In the genomic region with DNA sequence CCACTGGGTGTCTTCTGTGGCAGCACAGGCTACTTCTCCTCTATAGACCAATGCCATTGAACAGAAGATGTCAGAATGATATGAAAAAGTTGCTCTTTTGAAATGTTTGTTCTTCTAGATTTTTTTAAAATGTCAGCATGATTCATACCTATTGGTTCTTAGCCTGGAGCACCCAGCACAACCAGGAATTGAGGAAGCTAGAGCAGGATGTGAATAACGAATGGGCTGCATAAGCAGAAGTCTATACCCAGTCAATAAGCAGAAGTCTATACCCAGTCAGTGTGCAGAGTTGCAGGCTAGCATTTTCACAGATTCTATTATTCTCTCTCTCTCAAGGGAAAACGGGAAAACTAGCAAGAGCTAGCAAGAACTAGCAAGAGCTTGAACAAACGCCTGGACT, we compare ENCODE assay signal across 16 cellular contexts.
A peak's percentile ranks its signal among the peaks of the same experiment; 100 is the strongest.
DNase-seq lines count a peak whose midpoint lies in the region.
"Had no signal": no experiment of that assay in that cellular context is flagged by ENCODE, and none has a peak within 500 bp of the region (broad histone marks: within the 10 kb centered on the region; RNA-seq: fewer than 3 reads in every experiment).

No MANE protein-coding gene starts in this region.

- H2BK5ac ChIP-seq in neuronal stem cell (ENCODE audit: low read length) = no peak overlapping the region

- no peak overlapping the region for H2BK120ac ChIP-seq in neuronal stem cell (ENCODE audit: low read depth, low read length)

- DNase-seq in HPDE6-E6E7 (ENCODE audit: extremely low spot score) = peak; percentile 7
- DNase-seq in NOMO-1 (lab: John Stamatoyannopoulos, UW; ENCODE audit: unreplicated experiment in 2 of 2) = peak; percentile 27 to 68
- no peak for DNase-seq in neuronal stem cell (ENCODE audit: low spot score)
- DNase-seq in NCI-H1694 (lab: John Stamatoyannopoulos, UW) = no peak
- no peak for DNase-seq in KG1 (lab: John Stamatoyannopoulos, UW)
- no peak for DNase-seq in NCI-H1436 (lab: John Stamatoyannopoulos, UW)
- DNase-seq: activated CD4-positive, alpha-beta T cell treated with anti-CD3 and anti-CD28 coated beads for 4 hours; activated CD8-positive, alpha-beta memory T cell treated with anti-CD3 and anti-CD28 coated beads, Interleukin-2, amount 50 U/mL, for 4 hours; NCI-H187 treated with DMSO at 0.1 percent for 48 hours; NCI-H446; retina; thyroid gland had no signal

- no peaks in the 10 kb centered on the region for H3K9me3 Mint-ChIP-seq in dendritic cell treated with granulocyte-macrophage colony-stimulating factor and Interleukin-4, amounts not matched to agents 40 ng/mL and 50 ng/mL, for 4 days

- H3K9me3 ChIP-seq in neuronal stem cell (replicated peaks in 1 of 2; ENCODE audit: control insufficient read depth in 2 of 2, insufficient read depth in 1 of 2, low read depth in 1 of 2, low read length in 2 of 2) = no peaks in the 10 kb centered on the region
- H3K9me3 ChIP-seq: ascending aorta, thyroid gland had no signal

- H3K4me2 ChIP-seq in neuronal stem cell (ENCODE audit: insufficient read depth, low read length, poor library complexity, severe bottlenecking) = no peak overlapping the region

- H3K27ac ChIP-seq in neuronal stem cell (replicated peaks; ENCODE audit: low read length) = no peak overlapping the region
- H3K27ac ChIP-seq: ascending aorta, thyroid gland had no signal

- WGBS in neuronal stem cell (ENCODE audit: extremely low coverage in 2 of 2, insufficient read length in 2 of 2, insufficient replicate concordance in 1 of 2), 2 donors = no CpG with 5 or more reads among the region's 3 CpGs

- intact Hi-C loops in dendritic cell treated with granulocyte-macrophage colony-stimulating factor and Interleukin-4, amounts not matched to agents 40 ng/mL and 50 ng/mL, for 4 days (cut with micrococcal nuclease) = loop anchor here (5.0 kb wide), 1 partner anchor 125 kb away; no protein-coding TSS in a partner anchor

- H2BK12ac ChIP-seq in neuronal stem cell (ENCODE audit: low read length) = no peak overlapping the region

- H3K4ac ChIP-seq in neuronal stem cell (ENCODE audit: low read length) = no peak overlapping the region

- H3K4me1 Mint-ChIP-seq in dendritic cell treated with granulocyte-macrophage colony-stimulating factor and Interleukin-4, amounts not matched to agents 40 ng/mL and 50 ng/mL, for 4 days (ENCODE audit: low read depth) = peaks cover 10% of the 10 kb centered on the region
- H3K4me1 Mint-ChIP-seq: neural crest cell; stimulated activated effector memory CD8-positive, alpha-beta T cell treated with anti-CD3 and anti-CD28 coated beads, Interleukin-12 subunit alpha, Interleukin-12 subunit beta, amount 100 ng/mL, for 72 hours had no signal

- H3K9ac ChIP-seq in neuronal stem cell (ENCODE audit: low read depth, low read length, poor library complexity) = no peak overlapping the region

- H2AK5ac ChIP-seq in neuronal stem cell (ENCODE audit: low read depth, low read length) = no peak overlapping the region

- H2BK15ac ChIP-seq in neuronal stem cell (ENCODE audit: low read length) = no peak overlapping the region

- peaks cover 0 to 16% of the 10 kb centered on the region in 2 donors for H3K36me3 ChIP-seq in neuronal stem cell (replicated peaks in 1 of 2; ENCODE audit: control insufficient read depth in 2 of 2, insufficient read depth in 2 of 2, low read length in 2 of 2)
- H3K36me3 ChIP-seq: ascending aorta, thyroid gland had no signal

- H3K4me1 ChIP-seq in neuronal stem cell (ENCODE audit: control insufficient read depth in 2 of 2, insufficient read depth in 1 of 2, low read depth in 1 of 2, low read length in 2 of 2) = no peaks in the 10 kb centered on the region
- H3K4me1 ChIP-seq: ascending aorta, thyroid gland had no signal

- peak overlapping the region; percentile 68 for H3K27ac Mint-ChIP-seq in dendritic cell treated with granulocyte-macrophage colony-stimulating factor and Interleukin-4, amounts not matched to agents 40 ng/mL and 50 ng/mL, for 4 days
- H3K27ac Mint-ChIP-seq: stimulated activated effector memory CD8-positive, alpha-beta T cell treated with anti-CD3 and anti-CD28 coated beads, Interleukin-12 subunit alpha, Interleukin-12 subunit beta, amount 100 ng/mL, for 72 hours had no signal

- H2AFZ ChIP-seq in neuronal stem cell (ENCODE audit: low read length) = peak overlapping the region; percentile 1

- H3K4me3 ChIP-seq in neuronal stem cell (ENCODE audit: low read length in 2 of 2) = no peak overlapping the region
- H3K4me3 ChIP-seq: ascending aorta, thyroid gland had no signal

- no peaks in the 10 kb centered on the region for H3K36me3 Mint-ChIP-seq in dendritic cell treated with granulocyte-macrophage colony-stimulating factor and Interleukin-4, amounts not matched to agents 40 ng/mL and 50 ng/mL, for 4 days (ENCODE audit: low read depth)
- H3K36me3 Mint-ChIP-seq: stimulated activated effector memory CD8-positive, alpha-beta T cell treated with anti-CD3 and anti-CD28 coated beads, Interleukin-12 subunit alpha, Interleukin-12 subunit beta, amount 100 ng/mL, for 72 hours had no signal

- H3K14ac ChIP-seq in neuronal stem cell (ENCODE audit: low read length) = no peak overlapping the region

- no peaks in the 10 kb centered on the region for H3K27me3 Mint-ChIP-seq in dendritic cell treated with granulocyte-macrophage colony-stimulating factor and Interleukin-4, amounts not matched to agents 40 ng/mL and 50 ng/mL, for 4 days

- H4K91ac ChIP-seq in neuronal stem cell (ENCODE audit: low read depth, low read length, poor library complexity) = no peak overlapping the region

- H3K23ac ChIP-seq in neuronal stem cell (ENCODE audit: low read depth, low read length, poor library complexity) = no peak overlapping the region

- H3K79me1 ChIP-seq in neuronal stem cell (ENCODE audit: low read depth, low read length) = no peaks in the 10 kb centered on the region

- no peak overlapping the region for H4K8ac ChIP-seq in neuronal stem cell (ENCODE audit: low read depth, low read length)

- H3K4me3 Mint-ChIP-seq in dendritic cell treated with granulocyte-macrophage colony-stimulating factor and Interleukin-4, amounts not matched to agents 40 ng/mL and 50 ng/mL, for 4 days = peak overlapping the region; percentile 64
- H3K4me3 Mint-ChIP-seq: neural crest cell; stimulated activated effector memory CD8-positive, alpha-beta T cell treated with anti-CD3 and anti-CD28 coated beads, Interleukin-12 subunit alpha, Interleukin-12 subunit beta, amount 100 ng/mL, for 72 hours had no signal

- no peaks in the 10 kb centered on the region for H3K27me3 ChIP-seq in neuronal stem cell (ENCODE audit: control insufficient read depth in 3 of 3, insufficient read depth in 3 of 3, low read depth in 1 of 3, low read length in 3 of 3)
- H3K27me3 ChIP-seq: ascending aorta, thyroid gland had no signal

- no peak overlapping the region for H3K18ac ChIP-seq in neuronal stem cell (ENCODE audit: low read length)

Comparison
In these comparisons a context has a peak if more than half of its experiments do, and no peak if none do; other contexts are left out.
1. DNase-seq: peak in HPDE6-E6E7 (single experiment) and NOMO-1 (2 of 2); none in neuronal stem cell (single experiment), NCI-H1694 (single experiment), KG1 (single experiment) and NCI-H1436 (single experiment).